Comparison of ENCODE assay signal across 1 cellular context in genomic region chr7:100693312-100694195, GRCh38.
TF ChIP-seq lines count a peak whose summit lies in the region.

No MANE protein-coding gene starts in this region.

TF ChIP-seq in K562, 482 proteins besides CTCF, POLR2A, EP300 and RAD21 (continued from another document):
- TF ChIP-seq, protein P1, sequence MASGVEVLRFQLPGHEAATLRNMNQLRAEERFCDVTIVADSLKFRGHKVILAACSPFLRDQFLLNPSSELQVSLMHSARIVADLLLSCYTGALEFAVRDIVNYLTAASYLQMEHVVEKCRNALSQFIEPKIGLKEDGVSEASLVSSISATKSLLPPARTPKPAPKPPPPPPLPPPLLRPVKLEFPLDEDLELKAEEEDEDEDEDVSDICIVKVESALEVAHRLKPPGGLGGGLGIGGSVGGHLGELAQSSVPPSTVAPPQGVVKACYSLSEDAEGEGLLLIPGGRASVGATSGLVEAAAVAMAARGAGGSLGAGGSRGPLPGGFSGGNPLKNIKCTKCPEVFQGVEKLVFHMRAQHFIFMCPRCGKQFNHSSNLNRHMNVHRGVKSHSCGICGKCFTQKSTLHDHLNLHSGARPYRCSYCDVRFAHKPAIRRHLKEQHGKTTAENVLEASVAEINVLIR (CRISPR knock-in tag; IDR thresholded peaks at IDR 0.05), result no peak
- TF ChIP-seq BCOR (IDR thresholded peaks at IDR 0.05) (no peak), GTF2E2 (tag; IDR thresholded peaks at IDR 0.05) (no peak), FOXP1 (CRISPR knock-in tag; IDR thresholded peaks at IDR 0.05) (no peak), POLR3A (IDR thresholded peaks at IDR 0.05; ENCODE audit: borderline replicate concordance, extremely low read depth, insufficient read depth, insufficient read length) (no peak), SIRT6 (IDR thresholded peaks at IDR 0.05; ENCODE audit: low read depth, low read length) (no peak), JUND (IDR thresholded peaks at IDR 0.05; ENCODE audit: borderline replicate concordance, low read depth, low read length) (no peak), JUND (tag; IDR thresholded peaks at IDR 0.05; ENCODE audit: borderline replicate concordance, low read depth, low read length) (no peak), FOXA3 (CRISPR knock-in tag; conservative IDR thresholded peaks at IDR 0.05 in 1 of 2, IDR thresholded peaks at IDR 0.05 in 1 of 2) (no peak), SRSF3 (IDR thresholded peaks at IDR 0.05; ENCODE audit: insufficient read depth, low read length) (peak; percentile 47; the same call in 1 of the 2 replicates), SAP30 (IDR thresholded peaks at IDR 0.05; ENCODE audit: borderline replicate concordance, insufficient read depth, low read depth, low read length, poor library complexity, severe bottlenecking) (peak; percentile 40), ZNF146 (CRISPR knock-in tag; IDR thresholded peaks at IDR 0.05; ENCODE audit: unreplicated experiment) (no peak), TGIF2 (CRISPR knock-in tag; IDR thresholded peaks at IDR 0.05) (no peak), POLR2G (IDR thresholded peaks at IDR 0.05; ENCODE audit: low read depth, low read length) (peak; percentile 73), PHTF2 (CRISPR knock-in tag; IDR thresholded peaks at IDR 0.05) (no peak), ZNF584 (CRISPR knock-in tag; IDR thresholded peaks at IDR 0.05; ENCODE audit: low read depth) (no peak), RB1 (IDR thresholded peaks at IDR 0.05; ENCODE audit: low read depth) (no peak), SP1 (CRISPR knock-in tag; IDR thresholded peaks at IDR 0.05) (no peak), ZNF140 (CRISPR knock-in tag; IDR thresholded peaks at IDR 0.05) (no peak), ZNF444 (CRISPR knock-in tag; IDR thresholded peaks at IDR 0.05) (no peak), NONO (IDR thresholded peaks at IDR 0.05; ENCODE audit: low read depth in 2 of 2, low read length in 1 of 2) (0 out of 4 replicates have a peak, but pooled peaks of 1 of the 2 experiments have one; percentile 35), ZNF398 (CRISPR knock-in tag; IDR thresholded peaks at IDR 0.05) (no peak), AFF4 (CRISPR knock-in tag; IDR thresholded peaks at IDR 0.05) (0 out of 2 replicates have a peak, but pooled peaks have one; percentile 46), SREBF2 (CRISPR knock-in tag; IDR thresholded peaks at IDR 0.05) (no peak)
- TF ChIP-seq, protein P2, sequence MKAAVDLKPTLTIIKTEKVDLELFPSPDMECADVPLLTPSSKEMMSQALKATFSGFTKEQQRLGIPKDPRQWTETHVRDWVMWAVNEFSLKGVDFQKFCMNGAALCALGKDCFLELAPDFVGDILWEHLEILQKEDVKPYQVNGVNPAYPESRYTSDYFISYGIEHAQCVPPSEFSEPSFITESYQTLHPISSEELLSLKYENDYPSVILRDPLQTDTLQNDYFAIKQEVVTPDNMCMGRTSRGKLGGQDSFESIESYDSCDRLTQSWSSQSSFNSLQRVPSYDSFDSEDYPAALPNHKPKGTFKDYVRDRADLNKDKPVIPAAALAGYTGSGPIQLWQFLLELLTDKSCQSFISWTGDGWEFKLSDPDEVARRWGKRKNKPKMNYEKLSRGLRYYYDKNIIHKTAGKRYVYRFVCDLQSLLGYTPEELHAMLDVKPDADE (conservative IDR thresholded peaks at IDR 0.05; ENCODE audit: control insufficient read depth, low read depth, low read length), result no peak
